Comparison of ENCODE assay signal across 1 cellular context in genomic region chr4:153427363-153428071, GRCh38.
TF ChIP-seq lines count a peak whose summit lies in the region.

No MANE protein-coding gene starts in this region.

TF ChIP-seq in IMR-90, 13 proteins besides CTCF, POLR2A, EP300 and RAD21:
- no peak for TF ChIP-seq RFX5 (IDR thresholded peaks at IDR 0.05; ENCODE audit: low read depth, low read length)
- no peak for TF ChIP-seq CHD1 (IDR thresholded peaks at IDR 0.05; ENCODE audit: low read depth, low read length)
- no peak for TF ChIP-seq CEBPB (IDR thresholded peaks at IDR 0.05; ENCODE audit: low read depth, low read length)
- TF ChIP-seq MXI1 (IDR thresholded peaks at IDR 0.05; ENCODE audit: borderline replicate concordance, low read depth, low read length) = no peak
